In the genomic region with DNA sequence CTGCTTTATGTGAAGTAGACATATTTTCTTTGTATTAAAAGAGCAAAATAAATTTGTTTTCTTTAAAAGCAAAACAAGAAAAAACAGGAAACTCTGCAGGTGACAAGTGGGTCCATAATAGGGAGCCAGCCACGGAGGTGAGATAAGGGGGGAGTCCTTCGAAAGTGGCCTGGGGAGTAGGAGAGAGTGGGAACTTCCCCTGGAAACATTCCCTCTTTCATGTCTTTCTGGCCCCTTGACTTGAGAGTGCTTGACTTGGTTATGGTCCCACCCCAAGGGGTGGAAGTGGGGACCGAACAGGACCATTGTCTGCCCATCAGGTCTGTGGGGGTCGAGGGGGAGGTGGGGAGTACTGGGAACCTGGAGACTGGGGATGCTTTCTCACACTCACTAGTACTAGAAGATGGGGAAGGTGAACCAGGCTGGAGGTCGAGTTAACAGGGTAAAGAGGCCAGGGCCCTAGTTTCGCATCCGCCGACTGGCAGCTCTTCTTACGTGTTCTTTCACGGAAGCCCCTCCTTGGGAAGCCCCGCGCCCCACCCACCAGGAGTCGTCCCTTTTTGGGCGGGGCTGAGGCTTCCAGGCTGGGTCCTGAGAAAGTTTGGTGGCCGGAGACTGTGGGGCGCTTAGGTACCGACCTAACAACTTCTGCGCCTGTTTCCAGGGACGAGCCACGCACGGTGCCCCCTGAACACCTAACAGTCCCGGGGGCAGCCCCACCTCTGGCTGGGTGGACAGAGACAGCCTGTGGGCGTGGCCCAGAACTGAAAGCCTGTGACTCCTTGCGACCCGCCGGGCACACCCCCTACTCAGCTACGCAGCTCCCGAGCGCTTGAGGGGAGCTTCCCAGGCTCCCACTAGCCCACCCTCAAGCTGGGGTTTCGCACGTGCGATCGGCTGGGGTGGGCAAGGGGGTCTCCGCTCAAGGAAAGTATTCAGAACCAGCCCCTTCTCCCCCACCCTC, we compare ENCODE assay signal across 8 cellular contexts. TPM values are rescaled to one million over a fixed set of nuclear protein-coding genes. Genes with fewer than 3 reads are reported as not detected.
DNase-seq lines count a peak whose midpoint lies in the region; ATAC-seq and TF ChIP-seq lines count a peak whose summit lies in the region.

No MANE protein-coding gene starts in this region.

- H3K27me3 ChIP-seq in NT2/D1 (ENCODE audit: insufficient read depth, insufficient read length) (peaks cover 99% of the 10 kb centered on the region), skeletal muscle satellite cell (ENCODE audit: control insufficient read depth, insufficient read depth, low read length) (peaks cover 15% of the 10 kb centered on the region)

- H3K36me3 ChIP-seq in NT2/D1 (ENCODE audit: insufficient read depth, insufficient read length, low read length) (no peaks in the 10 kb centered on the region), skeletal muscle satellite cell (ENCODE audit: insufficient read depth, low read length) (no peaks in the 10 kb centered on the region)

- intact Hi-C loops in Right ventricle myocardium superior (cut with DNase I), result no loop called here

- peak; percentile 54 for TF ChIP-seq POLR2A in GM18505 (IDR thresholded peaks at IDR 0.05; ENCODE audit: borderline replicate concordance, extremely low read depth, insufficient read depth, insufficient read length)

- H3K4me1 ChIP-seq in NT2/D1 (ENCODE audit: insufficient read depth, insufficient read length) (peaks cover 14% of the 10 kb centered on the region), skeletal muscle satellite cell (ENCODE audit: control insufficient read depth, insufficient read depth, low read length) (peaks cover 34% of the 10 kb centered on the region)

- H3K9ac ChIP-seq in NT2/D1 (ENCODE audit: insufficient read length, low read depth), result peak overlapping the region; percentile 65
- peak overlapping the region; percentile 90 for H3K9ac ChIP-seq in skeletal muscle satellite cell (ENCODE audit: low read depth, low read length)

- H3K4me3 ChIP-seq in HFF-Myc (replicated peaks; ENCODE audit: low read depth, low read length) (peak overlapping the region; percentile 79), NT2/D1 (ENCODE audit: insufficient read length, low read depth) (peak overlapping the region; percentile 57), skeletal muscle satellite cell (ENCODE audit: low read length) (peak overlapping the region; percentile 100)

- peak overlapping the region; percentile 98 for H3K4me2 ChIP-seq in skeletal muscle satellite cell (ENCODE audit: low read length)

- ATAC-seq in GM18505 (IDR thresholded peaks at IDR 0.05; ENCODE audit: unreplicated experiment), result peak; percentile 22
- no peak for ATAC-seq in Right ventricle myocardium superior (ENCODE audit: poor library complexity)

- TF ChIP-seq CTCF in HFF-Myc (IDR thresholded peaks at IDR 0.05; ENCODE audit: low read depth, low read length, missing control alignments), result no peak

- no peaks in the 10 kb centered on the region for H3K9me3 ChIP-seq in NT2/D1 (ENCODE audit: insufficient read depth, low read length)
- H3K9me3 ChIP-seq in skeletal muscle satellite cell (replicated peaks; ENCODE audit: low read length), result no peaks in the 10 kb centered on the region

- no peak for DNase-seq in HFF-Myc (ENCODE audit: extremely low read depth, low read depth)
- DNase-seq in NT2/D1 (ENCODE audit: low read depth, low spot score), result no peak
- peak; percentile 73 for DNase-seq in activated T-helper 1 cell treated with Interleukin-2 at 50 U/mL for 16 hours (ENCODE audit: low read depth)
- peak; percentile 70 for DNase-seq in Right ventricle myocardium superior
- no peak for DNase-seq in iPS-NIHi7 (ENCODE audit: extremely low spot score)
- no peak for DNase-seq in Ammon's horn (ENCODE audit: low spot score)

RNA-seq across cellular contexts. Expression of a gene that starts 0.8 kb away (rescaled TPM):
- 9.0 TPM for total RNA-seq in Right ventricle myocardium superior
- 18.1 and 19.3 TPM in 2 replicates for total RNA-seq in skeletal muscle satellite cell (2012; rRNA removed)

RNA-seq across cellular contexts. Expression of a gene that starts 0.8 kb away (rescaled TPM):
- 9.5 TPM for total RNA-seq in Right ventricle myocardium superior
- total RNA-seq in skeletal muscle satellite cell (2012; rRNA removed), result 13.2 and 16.6 TPM in 2 replicates

RNA-seq across cellular contexts. Expression of a gene that starts 5.6 kb away (rescaled TPM):
- 62.9 TPM for total RNA-seq in Right ventricle myocardium superior
- total RNA-seq in skeletal muscle satellite cell (2012; rRNA removed), result 0.66 and 6.1 TPM in 2 replicates

RNA-seq across cellular contexts. Expression of a gene that starts 8.1 kb away (rescaled TPM):
- total RNA-seq in Right ventricle myocardium superior, result 8.1 TPM
- total RNA-seq in skeletal muscle satellite cell (2012; rRNA removed), result 20.8 and 21.4 TPM in 2 replicates

RNA-seq across cellular contexts. Expression of a gene that starts 11.4 kb away (rescaled TPM):
- total RNA-seq in Right ventricle myocardium superior, result 105 TPM
- 17.3 and 24.3 TPM in 2 replicates for total RNA-seq in skeletal muscle satellite cell (2012; rRNA removed)

Comparison
In these comparisons a context has a peak if more than half of its experiments do, and no peak if none do; other contexts are left out.
1. DNase-seq: peak in activated T-helper 1 cell treated with Interleukin-2 at 50 U/mL for 16 hours (single experiment) and Right ventricle myocardium superior (single experiment); none in HFF-Myc (single experiment), NT2/D1 (single experiment), iPS-NIHi7 (single experiment) and Ammon's horn (single experiment).
2. Peak in every context shown above with its lines, with median percentiles within 50 percentile points of each other: H3K4me3 ChIP-seq.